ENCODE assay signal across 24 cellular contexts in genomic region chr2:137672961-137673552, GRCh38.
"Had no signal": no experiment of that assay in that cellular context is flagged by ENCODE, and none has a peak within 500 bp of the region (broad histone marks: within the 10 kb centered on the region; RNA-seq: fewer than 3 reads in every experiment).

No MANE protein-coding gene starts in this region.

- FAIRE-seq: HepG2 had no signal

- DNase-seq: IMR-90; Karpas-422; KG1; MG63; NCI-H1092; NCI-H1105 treated with DMSO at 0.1 percent for 48 hours; NCI-H1417 treated with DMSO at 0.1 percent for 48 hours; NCI-H146; NCI-H1694 treated with DMSO at 0.1 percent for 48 hours; NCI-H1930; NCI-H2081; NCI-H2107; NCI-H2227 treated with DMSO at 0.1 percent for 48 hours; NCI-H524; NCI-H526 treated with DMSO at 0.1 percent for 48 hours; NCI-H748 treated with DMSO at 0.1 percent for 48 hours; NK-92 treated with Interleukin-12 subunit alpha and Interleukin-12 subunit beta, amount 100 ng/mL, for 24 hours; PC-3; SIG-M5 had no signal

- H3K9me3 ChIP-seq: MG63, SJSA1 had no signal

- H3K4me1 ChIP-seq: SJSA1 had no signal

- H3K27me3 ChIP-seq: MG63, SJSA1 had no signal

- H3K4me3 ChIP-seq: MG63, SJSA1, SK-N-MC had no signal

- H3K36me3 ChIP-seq: MG63, SJSA1 had no signal

- ATAC-seq: HepG2, Panc1, PC-3 had no signal

- H3K27ac ChIP-seq: RWPE1, SJSA1, SK-N-MC had no signal
